In genomic region chr14:52049721-52050588, GRCh38 we compare ENCODE assay signal across 26 cellular contexts. TPM values are rescaled to one million over a fixed set of nuclear protein-coding genes. Genes with fewer than 3 reads are reported as not detected.
DNase-seq lines count a peak whose midpoint lies in the region; ATAC-seq and TF ChIP-seq lines count a peak whose summit lies in the region.
"Had no signal": no experiment of that assay in that cellular context is flagged by ENCODE, and none has a peak within 500 bp of the region (broad histone marks: within the 10 kb centered on the region; RNA-seq: fewer than 3 reads in every experiment).

No MANE protein-coding gene starts in this region.

- no peaks in the 10 kb centered on the region for H3K27me3 ChIP-seq in right atrium auricular region
- no peaks in the 10 kb centered on the region for H3K27me3 ChIP-seq in esophagus squamous epithelium
- H3K27me3 ChIP-seq: adrenal gland, uterus had no signal

- no peaks in the 10 kb centered on the region for H3K9me3 Mint-ChIP-seq in osteocyte (ENCODE audit: unreplicated experiment)
- H3K9me3 Mint-ChIP-seq: activated CD4-positive, alpha-beta memory T cell treated with anti-CD3 and anti-CD28 coated beads, Interleukin-2, amount 10 ng/mL, durations not matched to agents 7 days and 5 days; activated naive CD4-positive, alpha-beta T cell treated with anti-CD3 and anti-CD28 coated beads for 36 hours; CD8-positive, alpha-beta T cell; IgD-negative memory B cell; stimulated activated naive B cell treated with anti-CD40 and anti-IgM and Interleukin-4, amounts not matched to agents 10 μg/mL and 1 μg/mL and 100 μg/mL, for 72 hours; T-helper 1 cell treated with Interleukin-12 subunit alpha and Interleukin-12 subunit beta and Interleukin-4 antibody, amounts not matched to agents 30 μg/mL and 1 μg/mL, for 36 hours had no signal

- H3K27ac ChIP-seq in right atrium auricular region (peak overlapping the region; percentile 71 to 81), esophagus squamous epithelium (peak overlapping the region in 3 of 4 donors; percentile 16 to 80 (median 44))
- H3K27ac ChIP-seq: foreskin keratinocyte, prostate gland, RWPE1 had no signal

- H3K9me3 ChIP-seq in right atrium auricular region (no peaks in the 10 kb centered on the region), esophagus squamous epithelium (no peaks in the 10 kb centered on the region)
- H3K9me3 ChIP-seq: adrenal gland, prostate gland, uterus had no signal

- H3K4me3 ChIP-seq in right atrium auricular region (no peak overlapping the region), esophagus squamous epithelium (no peak overlapping the region)
- H3K4me3 ChIP-seq: adrenal gland, prostate gland, uterus had no signal

- H3K4me1 Mint-ChIP-seq in osteocyte (ENCODE audit: unreplicated experiment): peaks cover 74% of the 10 kb centered on the region
- H3K4me1 Mint-ChIP-seq: activated CD4-positive, alpha-beta memory T cell treated with anti-CD3 and anti-CD28 coated beads, Interleukin-2, amount 10 ng/mL, durations not matched to agents 7 days and 5 days had no signal

- DNase-seq in right atrium auricular region (ENCODE audit: low spot score) (no peak), cardiac septum (ENCODE audit: low spot score) (no peak), esophagus squamous epithelium (lab: John Stamatoyannopoulos, UW) (no peak), osteocyte (ENCODE audit: extremely low spot score, unreplicated experiment) (no peak), hippocampal formation (lab: John Stamatoyannopoulos, UW) (no peak), NCI-H748 treated with DMSO at 0.1 percent for 48 hours (lab: John Stamatoyannopoulos, UW) (no peak), NCI-H69 (lab: John Stamatoyannopoulos, UW) (no peak)
- DNase-seq: activated CD4-positive, alpha-beta memory T cell treated with anti-CD3 and anti-CD28 coated beads, Interleukin-2, amount 10 ng/mL, durations not matched to agents 7 days and 5 days; activated CD4-positive, CD25-positive, alpha-beta regulatory T cell treated with anti-CD3 and anti-CD28 coated beads, Interleukin-2, amount 50 U/mL, for 72 hours; activated CD8-positive, alpha-beta memory T cell treated with anti-CD3 and anti-CD28 coated beads, Interleukin-2, amount 50 U/mL, for 4 hours; activated naive CD4-positive, alpha-beta T cell treated with anti-CD3 and anti-CD28 coated beads for 36 hours; adrenal gland; CD8-positive, alpha-beta T cell; foreskin keratinocyte; hypothalamus; NCI-H446; stimulated activated naive B cell treated with anti-CD40 and anti-IgM and Interleukin-4, amounts not matched to agents 10 μg/mL and 1 μg/mL and 100 μg/mL, for 72 hours; uterus had no signal

- no peaks in the 10 kb centered on the region for H3K27me3 Mint-ChIP-seq in osteocyte (ENCODE audit: unreplicated experiment)

- H3K4me1 ChIP-seq in right atrium auricular region (peaks cover 0 to 99% of the 10 kb centered on the region in 2 donors), esophagus squamous epithelium (peaks cover 0 to 82% (median 24%) of the 10 kb centered on the region in 3 donors)
- H3K4me1 ChIP-seq: foreskin keratinocyte, prostate gland had no signal

- H3K36me3 ChIP-seq in right atrium auricular region (no peaks in the 10 kb centered on the region), esophagus squamous epithelium (no peaks in the 10 kb centered on the region)
- H3K36me3 ChIP-seq: adrenal gland, prostate gland, uterus had no signal

- intact Hi-C loops in cardiac septum (cut with DNase I): no loop called here
- intact Hi-C loops in esophagus squamous epithelium (cut with DNase I): no loop called here

- TF ChIP-seq CTCF in right atrium auricular region (IDR thresholded peaks at IDR 0.05) (no peak), esophagus squamous epithelium (IDR thresholded peaks at IDR 0.05) (no peak), osteocyte (IDR thresholded peaks at IDR 0.05) (no peak)

- no peak overlapping the region for H3K4me3 Mint-ChIP-seq in osteocyte (ENCODE audit: unreplicated experiment)
- H3K4me3 Mint-ChIP-seq: activated CD4-positive, alpha-beta memory T cell treated with anti-CD3 and anti-CD28 coated beads, Interleukin-2, amount 10 ng/mL, durations not matched to agents 7 days and 5 days; activated naive CD4-positive, alpha-beta T cell treated with anti-CD3 and anti-CD28 coated beads for 36 hours; CD8-positive, alpha-beta T cell; IgD-negative memory B cell; stimulated activated naive B cell treated with anti-CD40 and anti-IgM and Interleukin-4, amounts not matched to agents 10 μg/mL and 1 μg/mL and 100 μg/mL, for 72 hours; T-helper 1 cell treated with Interleukin-12 subunit alpha and Interleukin-12 subunit beta and Interleukin-4 antibody, amounts not matched to agents 30 μg/mL and 1 μg/mL, for 36 hours had no signal

- no peak for ATAC-seq in HG02571 (IDR thresholded peaks at IDR 0.05; ENCODE audit: unreplicated experiment)
- ATAC-seq: CD8-positive, alpha-beta T cell; esophagus mucosa; foreskin keratinocyte; HCT116; stimulated activated naive B cell treated with anti-CD40 and anti-IgM and Interleukin-4, amounts not matched to agents 10 μg/mL and 1 μg/mL and 100 μg/mL, for 72 hours had no signal

- TF ChIP-seq POLR2A in esophagus squamous epithelium (IDR thresholded peaks at IDR 0.05): no peak

- WGBS in esophagus squamous epithelium, 2 donors: 53 to 68% methylated on average over 3 of the region's 6 CpGs

- H3K36me3 Mint-ChIP-seq in osteocyte (ENCODE audit: unreplicated experiment): peaks cover 26% of the 10 kb centered on the region
- H3K36me3 Mint-ChIP-seq: CD8-positive, alpha-beta T cell; stimulated activated naive B cell treated with anti-CD40 and anti-IgM and Interleukin-4, amounts not matched to agents 10 μg/mL and 1 μg/mL and 100 μg/mL, for 72 hours had no signal

- H3K27ac Mint-ChIP-seq in osteocyte (ENCODE audit: unreplicated experiment): peak overlapping the region; percentile 71
- H3K27ac Mint-ChIP-seq: activated CD4-positive, alpha-beta memory T cell treated with anti-CD3 and anti-CD28 coated beads, Interleukin-2, amount 10 ng/mL, durations not matched to agents 7 days and 5 days; activated naive CD4-positive, alpha-beta T cell treated with anti-CD3 and anti-CD28 coated beads for 36 hours; CD8-positive, alpha-beta T cell; IgD-negative memory B cell; stimulated activated naive B cell treated with anti-CD40 and anti-IgM and Interleukin-4, amounts not matched to agents 10 μg/mL and 1 μg/mL and 100 μg/mL, for 72 hours; T-helper 1 cell treated with Interleukin-12 subunit alpha and Interleukin-12 subunit beta and Interleukin-4 antibody, amounts not matched to agents 30 μg/mL and 1 μg/mL, for 36 hours had no signal

RNA-seq across cellular contexts. Expression of gene NID2, which starts 18.9 kb away (rescaled TPM):
- total RNA-seq in right atrium auricular region (10 to 100 TPM; 23.0 to 41.2 TPM), cardiac septum (37.3 TPM), esophagus squamous epithelium (10 to 100 TPM in 1 of 4 donors, 1 to 10 TPM in 2, under 1 TPM in 1; 0.91 to 12.2 (median 3.2) TPM), osteocyte (58.5 and 62.9 TPM in 2 replicates)
- total RNA-seq: activated naive CD4-positive, alpha-beta T cell treated with anti-CD3 and anti-CD28 coated beads for 36 hours; CD8-positive, alpha-beta T cell; OCI-LY7 had no signal
